Comparison of ENCODE assay signal across 9 cellular contexts in genomic region chr11:70755410-70756158, GRCh38.
DNase-seq lines count a peak whose midpoint lies in the region; ATAC-seq, FAIRE-seq and TF ChIP-seq lines count a peak whose summit lies in the region.
"Had no signal": no experiment of that assay in that cellular context is flagged by ENCODE, and none has a peak within 500 bp of the region (broad histone marks: within the 10 kb centered on the region; RNA-seq: fewer than 3 reads in every experiment).

No MANE protein-coding gene starts in this region.

- H3K9ac ChIP-seq in astrocyte (ENCODE audit: low read length) = no peak overlapping the region

- WGBS in hepatocyte (ENCODE audit: low lambda C conversion rate, missing lambda C conversion rate) = 25% methylated on average over 36 of the region's 37 CpGs

- H3K9me3 ChIP-seq in astrocyte (ENCODE audit: insufficient read depth, low read depth, low read length) (no peaks in the 10 kb centered on the region), hepatocyte (ENCODE audit: low read depth) (peaks cover 8% of the 10 kb centered on the region)

- H3K4me2 ChIP-seq in astrocyte (ENCODE audit: low read length) (peak overlapping the region; percentile 49), hepatocyte (peak overlapping the region; percentile 62)

- H3K27me3 ChIP-seq in astrocyte (ENCODE audit: insufficient read depth, low read length) = peaks cover 8% of the 10 kb centered on the region
- no peaks in the 10 kb centered on the region for H3K27me3 ChIP-seq in hepatocyte

- no peak overlapping the region for H3K27ac Mint-ChIP-seq in astrocyte (ENCODE audit: unreplicated experiment)

- peaks cover 42% of the 10 kb centered on the region for H3K27me3 Mint-ChIP-seq in astrocyte (ENCODE audit: low read depth, unreplicated experiment)

- H2AFZ ChIP-seq in astrocyte (ENCODE audit: low read depth, low read length) (no peak overlapping the region), hepatocyte (no peak overlapping the region)

- H3K27ac ChIP-seq in astrocyte (ENCODE audit: low read depth, low read length) (no peak overlapping the region), hepatocyte (no peak overlapping the region)

- H3K9me3 Mint-ChIP-seq in astrocyte (ENCODE audit: unreplicated experiment) = peaks cover 23% of the 10 kb centered on the region

- no peak overlapping the region for H3K4me3 Mint-ChIP-seq in astrocyte (ENCODE audit: unreplicated experiment)

- peaks cover 2% of the 10 kb centered on the region for H3K36me3 Mint-ChIP-seq in astrocyte (ENCODE audit: low read depth, unreplicated experiment)

- no peak for FAIRE-seq in astrocyte (lab: Jason Lieb, UNC)
- FAIRE-seq: A204.1 had no signal

- H3K4me1 ChIP-seq in astrocyte (ENCODE audit: insufficient read depth, low read length) = no peaks in the 10 kb centered on the region
- H3K4me1 ChIP-seq in hepatocyte (ENCODE audit: insufficient read depth) = no peaks in the 10 kb centered on the region

- no peaks in the 10 kb centered on the region for H3K9me2 ChIP-seq in hepatocyte (replicated peaks; ENCODE audit: insufficient read depth)

- no peaks in the 10 kb centered on the region for H3K4me1 Mint-ChIP-seq in astrocyte (ENCODE audit: low read depth, unreplicated experiment)

- H3K36me3 ChIP-seq in astrocyte (ENCODE audit: insufficient read depth, low read length) (no peaks in the 10 kb centered on the region), hepatocyte (replicated peaks; ENCODE audit: insufficient read depth, low read depth) (no peaks in the 10 kb centered on the region)

- H4K20me1 ChIP-seq in astrocyte (ENCODE audit: insufficient read depth, low read length) (no peaks in the 10 kb centered on the region), hepatocyte (ENCODE audit: insufficient read depth, poor library complexity, severe bottlenecking) (no peaks in the 10 kb centered on the region)

- ATAC-seq in sciatic nerve (peak; percentile 98), HG03139 (IDR thresholded peaks at IDR 0.05; ENCODE audit: unreplicated experiment) (no peak)

- peak; percentile 32 for DNase-seq in NCI-H1105 (lab: John Stamatoyannopoulos, UW)
- no peak for DNase-seq in NCI-H1105 treated with DMSO at 0.1 percent for 48 hours (lab: John Stamatoyannopoulos, UW)
- peak; percentile 62 for DNase-seq in NCI-H2029 (lab: John Stamatoyannopoulos, UW)
- DNase-seq in T1000 (lab: John Stamatoyannopoulos, UW) = peak; percentile 19
- DNase-seq in astrocyte (ENCODE audit: low read depth) = peak; percentile 25
- peak; percentile 86 for DNase-seq in hepatocyte (ENCODE audit: low spot score)
- peak; percentile 86 for DNase-seq in sciatic nerve (ENCODE audit: low spot score)

- TF ChIP-seq CTCF in astrocyte (IDR thresholded peaks at IDR 0.05; ENCODE audit: insufficient read depth, low read depth, low read length) = peak; percentile 60
- peak; percentile 94 for TF ChIP-seq CTCF in hepatocyte (IDR thresholded peaks at IDR 0.05; ENCODE audit: poor library complexity)

- intact Hi-C loops in sciatic nerve (cut with DNase I) = loop anchor here (2.0 kb wide), 1 partner anchor 287 kb away; no protein-coding TSS in a partner anchor

- H3K79me2 ChIP-seq in astrocyte (ENCODE audit: insufficient read depth, low read length) (no peaks in the 10 kb centered on the region), hepatocyte (no peaks in the 10 kb centered on the region)

- H3K4me3 ChIP-seq in astrocyte (ENCODE audit: insufficient read depth, low read depth, low read length) (no peak overlapping the region), hepatocyte (no peak overlapping the region)
